In genomic region chr16:85935957-85936760, GRCh38 we compare ENCODE assay signal across 9 cellular contexts. TPM values are rescaled to one million over a fixed set of nuclear protein-coding genes. Genes with fewer than 3 reads are reported as not detected.
DNase-seq lines count a peak whose midpoint lies in the region; ATAC-seq lines count a peak whose summit lies in the region.
"Had no signal": no experiment of that assay in that cellular context is flagged by ENCODE, and none has a peak within 500 bp of the region (broad histone marks: within the 10 kb centered on the region; RNA-seq: fewer than 3 reads in every experiment).

No MANE protein-coding gene starts in this region.

- peak overlapping the region; percentile 90 for H3K27ac Mint-ChIP-seq in activated CD4-positive, alpha-beta memory T cell treated with anti-CD3 and anti-CD28 coated beads, Interleukin-2, amount 10 ng/mL, durations not matched to agents 7 days and 5 days
- H3K27ac Mint-ChIP-seq in naive B cell: peak overlapping the region; percentile 96 to 100 (median 99)

- CTCF ChIA-PET in activated CD4-positive, alpha-beta memory T cell treated with anti-CD3 and anti-CD28 coated beads, Interleukin-2, amount 10 ng/mL, durations not matched to agents 7 days and 5 days (lab: Charles Lee): interaction anchor here (0.9 to 1.8 kb wide), 2 partner anchors 8 to 115 kb away, joined by 3 to 7 read pairs; no protein-coding TSS in a partner anchor

- H3K36me3 Mint-ChIP-seq in activated CD4-positive, alpha-beta memory T cell treated with anti-CD3 and anti-CD28 coated beads, Interleukin-2, amount 10 ng/mL, durations not matched to agents 7 days and 5 days (ENCODE audit: low read depth): no peaks in the 10 kb centered on the region
- peaks cover 0 to 8% of the 10 kb centered on the region in 2 donors for H3K36me3 Mint-ChIP-seq in naive B cell

- POLR2A ChIA-PET in activated CD4-positive, alpha-beta memory T cell treated with anti-CD3 and anti-CD28 coated beads, Interleukin-2, amount 10 ng/mL, durations not matched to agents 7 days and 5 days (lab: Charles Lee): interaction anchor here (1.0 kb wide), 1 partner anchor 34 kb away, joined by 4 read pairs; no protein-coding TSS in a partner anchor

- peaks cover 37% of the 10 kb centered on the region for H3K27me3 Mint-ChIP-seq in activated CD4-positive, alpha-beta memory T cell treated with anti-CD3 and anti-CD28 coated beads, Interleukin-2, amount 10 ng/mL, durations not matched to agents 7 days and 5 days
- no peaks in the 10 kb centered on the region for H3K27me3 Mint-ChIP-seq in naive B cell

- H3K9me3 Mint-ChIP-seq in activated CD4-positive, alpha-beta memory T cell treated with anti-CD3 and anti-CD28 coated beads, Interleukin-2, amount 10 ng/mL, durations not matched to agents 7 days and 5 days: no peaks in the 10 kb centered on the region
- no peaks in the 10 kb centered on the region for H3K9me3 Mint-ChIP-seq in naive B cell

- DNase-seq in A172 (ENCODE audit: low spot score) (peak; percentile 38), naive B cell (peak; percentile 90), NCI-H1105 treated with DMSO at 0.1 percent for 48 hours (lab: John Stamatoyannopoulos, UW) (no peak), NCI-H2227 (lab: John Stamatoyannopoulos, UW; ENCODE audit: unreplicated experiment) (no peak), ecto neural progenitor cell (ENCODE audit: low spot score) (no peak)
- peak; percentile 79 for DNase-seq in activated CD4-positive, alpha-beta memory T cell treated with anti-CD3 and anti-CD28 coated beads, Interleukin-2, amount 10 ng/mL, durations not matched to agents 7 days and 5 days

- peak overlapping the region; percentile 42 for H3K4me3 Mint-ChIP-seq in activated CD4-positive, alpha-beta memory T cell treated with anti-CD3 and anti-CD28 coated beads, Interleukin-2, amount 10 ng/mL, durations not matched to agents 7 days and 5 days
- H3K4me3 Mint-ChIP-seq in naive B cell: peak overlapping the region; percentile 83 to 96 (median 94)
- H3K4me3 Mint-ChIP-seq: neural crest cell had no signal

- peaks cover 35% of the 10 kb centered on the region for H3K4me1 Mint-ChIP-seq in activated CD4-positive, alpha-beta memory T cell treated with anti-CD3 and anti-CD28 coated beads, Interleukin-2, amount 10 ng/mL, durations not matched to agents 7 days and 5 days
- H3K4me1 Mint-ChIP-seq in naive B cell: peaks cover 79 to 100% (median 90%) of the 10 kb centered on the region in 3 donors
- H3K4me1 Mint-ChIP-seq: neural crest cell had no signal

- peak; percentile 72 for ATAC-seq in GM19455 (IDR thresholded peaks at IDR 0.05; ENCODE audit: unreplicated experiment)
- peak; percentile 62 for ATAC-seq in HG03565 (IDR thresholded peaks at IDR 0.05; ENCODE audit: unreplicated experiment)
- ATAC-seq in naive B cell (ENCODE audit: low read depth in 2 of 2): peak; percentile 89 to 90

RNA-seq across cellular contexts. Expression of gene IRF8, which starts 37.2 kb away (rescaled TPM):
- total RNA-seq in A172 (2014; rRNA removed; shearing (Covaris generic)): 0.05 and 0.12 TPM in 2 replicates
- 1 to 10 TPM; 4.8 to 4.9 TPM for total RNA-seq in activated CD4-positive, alpha-beta memory T cell treated with anti-CD3 and anti-CD28 coated beads, Interleukin-2, amount 10 ng/mL, durations not matched to agents 7 days and 5 days
- polyA plus RNA-seq in naive B cell (ENCODE audit: low read depth in 6 of 6): 100 to 1,000 TPM; 646 to 909 (median 752) TPM

Comparison
In these comparisons a context has a peak if more than half of its experiments do, and no peak if none do; other contexts are left out.
1. DNase-seq: peak in A172 (single experiment), activated CD4-positive, alpha-beta memory T cell treated with anti-CD3 and anti-CD28 coated beads, Interleukin-2, amount 10 ng/mL, durations not matched to agents 7 days and 5 days (single experiment) and naive B cell (single experiment); none in NCI-H1105 treated with DMSO at 0.1 percent for 48 hours (single experiment), NCI-H2227 (single experiment) and ecto neural progenitor cell (single experiment).
2. Peak in every context shown above with its lines, with median percentiles within 50 percentile points of each other: ATAC-seq.